Comparison of ENCODE assay signal across 9 cellular contexts in the genomic region with DNA sequence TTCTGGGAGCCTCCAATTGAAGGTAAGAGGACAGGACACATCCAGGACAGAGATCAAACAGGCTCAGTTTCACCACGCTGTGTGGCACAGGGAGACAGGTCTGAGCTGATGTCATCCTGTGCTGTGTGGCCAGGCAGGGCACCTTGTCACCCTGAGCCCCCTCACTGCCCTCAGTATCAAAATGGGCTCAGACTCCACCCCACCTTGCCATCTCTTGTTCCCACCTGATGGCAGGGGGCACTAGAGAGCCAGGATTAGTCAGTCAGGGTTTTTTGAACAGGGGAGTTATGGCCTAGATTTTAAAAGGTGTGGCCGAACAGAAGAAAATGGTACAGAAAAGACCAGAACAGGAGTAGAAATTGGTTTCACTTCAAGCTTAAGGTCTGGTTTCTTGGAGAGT. TPM values are rescaled to one million over a fixed set of nuclear protein-coding genes. Genes with fewer than 3 reads are reported as not detected.
DNase-seq lines count a peak whose midpoint lies in the region; ATAC-seq and TF ChIP-seq lines count a peak whose summit lies in the region.
"Had no signal": no experiment of that assay in that cellular context is flagged by ENCODE, and none has a peak within 500 bp of the region (broad histone marks: within the 10 kb centered on the region; RNA-seq: fewer than 3 reads in every experiment).

No MANE protein-coding gene starts in this region.

- no peak overlapping the region for H3K27ac Mint-ChIP-seq in endothelial cell (ENCODE audit: unreplicated experiment)

- H3K9me3 Mint-ChIP-seq in endothelial cell (ENCODE audit: unreplicated experiment): no peaks in the 10 kb centered on the region

- no peak overlapping the region for H3K4me3 Mint-ChIP-seq in endothelial cell (ENCODE audit: unreplicated experiment)

- TF ChIP-seq CTCF in endothelial cell (IDR thresholded peaks at IDR 0.05; ENCODE audit: unreplicated experiment): peak; percentile 38

- no peak for ATAC-seq in GM18873 (IDR thresholded peaks at IDR 0.05; ENCODE audit: low FRiP score, unreplicated experiment)

- H3K4me1 Mint-ChIP-seq in endothelial cell (ENCODE audit: unreplicated experiment): peaks cover 13% of the 10 kb centered on the region

- H3K27me3 Mint-ChIP-seq in endothelial cell (ENCODE audit: unreplicated experiment): peaks cover 17% of the 10 kb centered on the region

- H3K36me3 Mint-ChIP-seq in endothelial cell (ENCODE audit: low read depth, unreplicated experiment): peaks cover 7% of the 10 kb centered on the region

- peak; percentile 69 for DNase-seq in D341Med (ENCODE audit: low spot score)
- DNase-seq in HK-2 (ENCODE audit: unreplicated experiment): peak; percentile 31
- peak; percentile 31 for DNase-seq in UCSD-AML1 (lab: John Stamatoyannopoulos, UW; ENCODE audit: unreplicated experiment)
- peak; percentile 59 for DNase-seq in endothelial cell (ENCODE audit: low spot score)
- peak; percentile 38 for DNase-seq in stimulated activated CD4-positive, alpha-beta T cell treated with anti-CD3 and anti-CD28 coated beads, Interleukin-12 subunit alpha, Interleukin-12 subunit beta, amount 100 ng/mL, for 4 hours
- DNase-seq in mesenteric fat pad (ENCODE audit: low spot score): no peak
- no peak for DNase-seq in C1 segment of cervical spinal cord (lab: John Stamatoyannopoulos, UW)

RNA-seq across cellular contexts. Expression of gene KAT2A, which starts 2.6 kb away (rescaled TPM):
- total RNA-seq in endothelial cell (ENCODE audit: unreplicated experiment) (22.8 TPM), mesenteric fat pad (36.2 TPM)

RNA-seq across cellular contexts. Expression of gene HSPB9, which starts 4.1 kb away (rescaled TPM):
- not detected for total RNA-seq in endothelial cell (ENCODE audit: unreplicated experiment)
- total RNA-seq in mesenteric fat pad: not detected
- total RNA-seq: skeletal muscle tissue had no signal

RNA-seq across cellular contexts. Expression of gene DHX58, which starts 6.0 kb away (rescaled TPM):
- 0.41 TPM for total RNA-seq in endothelial cell (ENCODE audit: unreplicated experiment)
- total RNA-seq in mesenteric fat pad: 13.2 TPM

RNA-seq across cellular contexts. Expression of gene ZNF385C, which starts 20.3 kb away (rescaled TPM):
- total RNA-seq in endothelial cell (ENCODE audit: unreplicated experiment) (1.3 TPM), mesenteric fat pad (not detected)

RNA-seq across cellular contexts. Expression of gene RAB5C, which starts 36.2 kb away (rescaled TPM):
- total RNA-seq in endothelial cell (ENCODE audit: unreplicated experiment) (144 TPM), mesenteric fat pad (180 TPM)

Comparison
In these comparisons a context has a peak if more than half of its experiments do, and no peak if none do; other contexts are left out.
1. DNase-seq: peak in D341Med (single experiment), HK-2 (single experiment), UCSD-AML1 (single experiment), endothelial cell (single experiment) and stimulated activated CD4-positive, alpha-beta T cell treated with anti-CD3 and anti-CD28 coated beads, Interleukin-12 subunit alpha, Interleukin-12 subunit beta, amount 100 ng/mL, for 4 hours (single experiment); none in mesenteric fat pad (single experiment) and C1 segment of cervical spinal cord (0 of 14).
2. RNA of gene DHX58, which starts 6.0 kb away (total RNA-seq): 13.2 TPM in mesenteric fat pad (single experiment); 0.41 TPM in endothelial cell (single experiment); every median in the first group is over 10 times any median in the second.